9 cellular contexts compared by ENCODE assay signal in the genomic region with DNA sequence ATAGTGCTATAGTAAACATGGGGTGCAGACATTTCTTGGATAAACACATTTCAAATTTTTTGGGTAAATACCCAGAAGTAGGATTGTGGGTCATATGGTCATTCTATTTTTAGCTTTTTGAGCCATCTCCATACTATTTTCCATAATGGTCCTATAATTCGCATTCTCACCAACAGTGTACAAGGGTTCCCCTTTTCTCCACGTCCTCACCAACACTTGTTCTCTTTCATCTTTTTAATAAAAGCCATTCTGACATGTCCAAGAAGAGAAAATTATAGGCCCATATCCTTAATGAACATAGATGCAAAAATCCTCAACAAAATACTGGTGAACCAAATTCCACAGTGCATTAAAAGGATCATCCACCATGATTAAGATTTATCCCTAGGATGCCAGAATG. TPM values are rescaled to one million over a fixed set of nuclear protein-coding genes. Genes with fewer than 3 reads are reported as not detected.
"Had no signal": no experiment of that assay in that cellular context is flagged by ENCODE, and none has a peak within 500 bp of the region (broad histone marks: within the 10 kb centered on the region; RNA-seq: fewer than 3 reads in every experiment).

No MANE protein-coding gene starts in this region.

- H3K4me3 ChIP-seq: K562 had no signal

- H3K4me2 ChIP-seq: KMS-11 had no signal

- H3K27ac ChIP-seq: HL-60, KMS-11 had no signal

- DNase-seq: IMR-90, KBM-7, KG1 had no signal

RNA-seq across cellular contexts. Expression of gene STUM, which starts 8.9 kb away (rescaled TPM):
- total RNA-seq: HepG2, HT-29, HT1080, IMR-90, K562 had no signal
